ENCODE assay signal across 28 cellular contexts in genomic region chr11:79536155-79536917, GRCh38.
"Had no signal": no experiment of that assay in that cellular context is flagged by ENCODE, and none has a peak within 500 bp of the region (broad histone marks: within the 10 kb centered on the region; RNA-seq: fewer than 3 reads in every experiment).

No MANE protein-coding gene starts in this region.

- ATAC-seq: activated CD8-positive, alpha-beta memory T cell treated with anti-CD3 and anti-CD28 coated beads, Interleukin-2, amount 10 ng/mL, durations not matched to agents 7 days and 5 days; activated CD8-positive, alpha-beta T cell treated with anti-CD3 and anti-CD28 coated beads for 36 hours; left lung; sciatic nerve; stimulated activated effector memory CD8-positive, alpha-beta T cell treated with anti-CD3 and anti-CD28 coated beads, Interleukin-12 subunit alpha, Interleukin-12 subunit beta, amount 100 ng/mL, for 72 hours had no signal

- H2AFZ ChIP-seq: parathyroid adenoma had no signal

- H3K27ac ChIP-seq: esophagus squamous epithelium, left lung, parathyroid adenoma, stomach, suprapubic skin, tibial nerve, WERI-Rb-1 had no signal

- H3K4me3 Mint-ChIP-seq: activated CD4-positive, alpha-beta T cell treated with anti-CD3 and anti-CD28 coated beads, Interleukin-2, amount 10 ng/mL, durations not matched to agents 7 days and 5 days; activated CD8-positive, alpha-beta memory T cell treated with anti-CD3 and anti-CD28 coated beads, Interleukin-2, amount 10 ng/mL, durations not matched to agents 7 days and 5 days; activated CD8-positive, alpha-beta T cell treated with anti-CD3 and anti-CD28 coated beads for 36 hours; activated naive CD4-positive, alpha-beta T cell treated with anti-CD3 and anti-CD28 coated beads, Interleukin-2, amount 50 U/mL, for 24 hours; activated T-helper 1 cell treated with anti-CD3 and anti-CD28 coated beads, Interleukin-12 subunit alpha, Interleukin-12 subunit beta, Interleukin-2, Interleukin-4 antibody, amounts not matched to agents 30 ng/mL and 10 ng/mL and 1 ng/mL, durations not matched to agents 14 hours and 24 hours and 36 hours; brain; nephron; stimulated activated effector memory CD8-positive, alpha-beta T cell treated with anti-CD3 and anti-CD28 coated beads, Interleukin-12 subunit alpha, Interleukin-12 subunit beta, amount 100 ng/mL, for 72 hours; T-helper 2 cell treated with Interferon-gamma antibody and Interleukin-4, amounts not matched to agents 5 μg/mL and 100 μg/mL, for 36 hours had no signal

- H3K9me3 ChIP-seq: esophagus squamous epithelium, left lung, stomach, suprapubic skin, tibial nerve had no signal

- H3K4me1 Mint-ChIP-seq: activated CD4-positive, alpha-beta T cell treated with anti-CD3 and anti-CD28 coated beads, Interleukin-2, amount 10 ng/mL, durations not matched to agents 7 days and 5 days; activated CD8-positive, alpha-beta memory T cell treated with anti-CD3 and anti-CD28 coated beads, Interleukin-2, amount 10 ng/mL, durations not matched to agents 7 days and 5 days; activated naive CD4-positive, alpha-beta T cell treated with anti-CD3 and anti-CD28 coated beads, Interleukin-2, amount 50 U/mL, for 24 hours; brain; nephron; stimulated activated effector memory CD8-positive, alpha-beta T cell treated with anti-CD3 and anti-CD28 coated beads, Interleukin-12 subunit alpha, Interleukin-12 subunit beta, amount 100 ng/mL, for 72 hours had no signal

- H3K9ac ChIP-seq: parathyroid adenoma had no signal

- H3K27me3 ChIP-seq: esophagus squamous epithelium, left lung, stomach, suprapubic skin, tibial nerve had no signal

- H3K36me3 ChIP-seq: esophagus squamous epithelium, left lung, stomach, suprapubic skin, tibial nerve, WERI-Rb-1 had no signal

- DNase-seq: activated CD4-positive, alpha-beta T cell treated with anti-CD3 and anti-CD28 coated beads, Interleukin-2, amount 10 ng/mL, durations not matched to agents 7 days and 5 days; activated CD4-positive, CD25-positive, alpha-beta regulatory T cell treated with anti-CD3 and anti-CD28 coated beads, Interleukin-2, amount 50 U/mL, for 72 hours; activated CD8-positive, alpha-beta memory T cell treated with anti-CD3 and anti-CD28 coated beads, Interleukin-2, amount 10 ng/mL, durations not matched to agents 7 days and 5 days; activated CD8-positive, alpha-beta T cell treated with anti-CD3 and anti-CD28 coated beads for 36 hours; activated gamma-delta T cell treated with Interleukin-2 at 50 U/mL for 16 hours; activated T-cell treated with anti-CD3 and anti-CD28 coated beads for 4 hours; anterior cingulate cortex; central memory CD4-positive, alpha-beta T cell; dermis blood vessel endothelial cell; effector CD8-positive, alpha-beta T cell; esophagus squamous epithelium; kidney; left lung; midbrain; small intestine; stimulated activated CD4-positive, alpha-beta T cell treated with anti-CD3 and anti-CD28 coated beads, Interleukin-2, amount 100 ng/mL, for 24 hours; stomach; WERI-Rb-1 had no signal

- H3K9me3 Mint-ChIP-seq: activated CD4-positive, alpha-beta T cell treated with anti-CD3 and anti-CD28 coated beads, Interleukin-2, amount 10 ng/mL, durations not matched to agents 7 days and 5 days; activated CD8-positive, alpha-beta T cell treated with anti-CD3 and anti-CD28 coated beads for 36 hours; activated T-helper 1 cell treated with anti-CD3 and anti-CD28 coated beads, Interleukin-12 subunit alpha, Interleukin-12 subunit beta, Interleukin-2, Interleukin-4 antibody, amounts not matched to agents 30 ng/mL and 10 ng/mL and 1 ng/mL, durations not matched to agents 14 hours and 24 hours and 36 hours; brain; nephron; T-helper 2 cell treated with Interferon-gamma antibody and Interleukin-4, amounts not matched to agents 5 μg/mL and 100 μg/mL, for 36 hours had no signal

- H3K27me3 Mint-ChIP-seq: activated CD4-positive, alpha-beta T cell treated with anti-CD3 and anti-CD28 coated beads, Interleukin-2, amount 10 ng/mL, durations not matched to agents 7 days and 5 days; activated CD8-positive, alpha-beta memory T cell treated with anti-CD3 and anti-CD28 coated beads, Interleukin-2, amount 10 ng/mL, durations not matched to agents 7 days and 5 days; activated naive CD4-positive, alpha-beta T cell treated with anti-CD3 and anti-CD28 coated beads, Interleukin-2, amount 50 U/mL, for 24 hours had no signal

- FAIRE-seq: kidney, small intestine had no signal

- H3K4me3 ChIP-seq: esophagus squamous epithelium, left lung, stomach, suprapubic skin, tibial nerve had no signal

- H3K4me1 ChIP-seq: left lung, parathyroid adenoma, stomach, tibial nerve had no signal

- H3K36me3 Mint-ChIP-seq: activated CD8-positive, alpha-beta memory T cell treated with anti-CD3 and anti-CD28 coated beads, Interleukin-2, amount 10 ng/mL, durations not matched to agents 7 days and 5 days; activated naive CD4-positive, alpha-beta T cell treated with anti-CD3 and anti-CD28 coated beads, Interleukin-2, amount 50 U/mL, for 24 hours; brain; stimulated activated effector memory CD8-positive, alpha-beta T cell treated with anti-CD3 and anti-CD28 coated beads, Interleukin-12 subunit alpha, Interleukin-12 subunit beta, amount 100 ng/mL, for 72 hours had no signal

- H3K27ac Mint-ChIP-seq: activated CD4-positive, alpha-beta T cell treated with anti-CD3 and anti-CD28 coated beads, Interleukin-2, amount 10 ng/mL, durations not matched to agents 7 days and 5 days; activated CD8-positive, alpha-beta memory T cell treated with anti-CD3 and anti-CD28 coated beads, Interleukin-2, amount 10 ng/mL, durations not matched to agents 7 days and 5 days; activated CD8-positive, alpha-beta T cell treated with anti-CD3 and anti-CD28 coated beads for 36 hours; activated naive CD4-positive, alpha-beta T cell treated with anti-CD3 and anti-CD28 coated beads, Interleukin-2, amount 50 U/mL, for 24 hours; activated T-helper 1 cell treated with anti-CD3 and anti-CD28 coated beads, Interleukin-12 subunit alpha, Interleukin-12 subunit beta, Interleukin-2, Interleukin-4 antibody, amounts not matched to agents 30 ng/mL and 10 ng/mL and 1 ng/mL, durations not matched to agents 14 hours and 24 hours and 36 hours; brain; nephron; stimulated activated effector memory CD8-positive, alpha-beta T cell treated with anti-CD3 and anti-CD28 coated beads, Interleukin-12 subunit alpha, Interleukin-12 subunit beta, amount 100 ng/mL, for 72 hours; T-helper 2 cell treated with Interferon-gamma antibody and Interleukin-4, amounts not matched to agents 5 μg/mL and 100 μg/mL, for 36 hours had no signal

- H3K79me2 ChIP-seq: parathyroid adenoma had no signal
